ENCODE assay signal across 32 cellular contexts in genomic region chr12:107840186-107840585, GRCh38.
"Had no signal": no experiment of that assay in that cellular context is flagged by ENCODE, and none has a peak within 500 bp of the region (broad histone marks: within the 10 kb centered on the region; RNA-seq: fewer than 3 reads in every experiment).

No MANE protein-coding gene starts in this region.

- H3K36me3 ChIP-seq: Peyer's patch, SJSA1 had no signal

- DNase-seq: Karpas-422, NCI-H1048, NCI-H1092 treated with DMSO at 0.1 percent for 48 hours, NCI-H1105 treated with DMSO at 0.1 percent for 48 hours, NCI-H1417, NCI-H1436, NCI-H146, NCI-H1694, NCI-H187, NCI-H2029, NCI-H2081, NCI-H2171 treated with DMSO at 0.1 percent for 48 hours, NCI-H2227 treated with DMSO at 0.1 percent for 48 hours, NCI-H345, NCI-H446 treated with DMSO at 0.1 percent for 48 hours, NCI-H510A, NCI-H524, NCI-H526, NCI-H69, NCI-H748 treated with DMSO at 0.1 percent for 48 hours, NCI-H82, OCI-M1, PC-3, Peyer's patch, Right ventricle myocardium superior, RPMI8226, SHP77 treated with DMSO at 0.1 percent for 48 hours, SK-N-SH, SW 1271, T-helper 1 cell had no signal

- H3K4me3 ChIP-seq: Peyer's patch, SJSA1 had no signal

- H3K9ac ChIP-seq: KMS-11, SK-N-SH had no signal

- H3K27ac ChIP-seq: KMS-11, Peyer's patch, SJSA1 had no signal

- H3K9me3 ChIP-seq: Peyer's patch, SJSA1, SK-N-SH had no signal

- H3K4me2 ChIP-seq: KMS-11, SK-N-SH had no signal

- ATAC-seq: PC-3 had no signal
